ENCODE assay signal across 34 cellular contexts in genomic region chr1:52123622-52124021, GRCh38.
"Had no signal": no experiment of that assay in that cellular context is flagged by ENCODE, and none has a peak within 500 bp of the region (broad histone marks: within the 10 kb centered on the region; RNA-seq: fewer than 3 reads in every experiment).

No MANE protein-coding gene starts in this region.

- H3K9me3 ChIP-seq: adrenal gland, body of pancreas, breast epithelium had no signal

- H3K4me3 ChIP-seq: adrenal gland, body of pancreas, breast epithelium had no signal

- ATAC-seq: activated CD8-positive, alpha-beta T cell treated with anti-CD3 and anti-CD28 coated beads for 36 hours; activated naive CD4-positive, alpha-beta T cell treated with anti-CD3 and anti-CD28 coated beads, Interleukin-2, amount 50 U/mL, for 72 hours; activated T-cell treated with anti-CD3 and anti-CD28 coated beads, Interleukin-2, amount 50 U/mL, for 4 hours; activated T-cell treated with anti-CD3 and anti-CD28 coated beads, Interleukin-2, amount 50 U/mL, for 72 hours; activated T-helper 17 cell treated with anti-CD3 and anti-CD28 coated beads, Interleukin-2, amount 50 U/mL, for 72 hours; body of pancreas had no signal

- H3K36me3 ChIP-seq: adrenal gland, brain microvascular endothelial cell, breast epithelium had no signal

- H3K27me3 ChIP-seq: adrenal gland, body of pancreas, brain microvascular endothelial cell, breast epithelium had no signal

- FAIRE-seq: astrocyte, TTC549 had no signal

- H3K27ac ChIP-seq: adrenal gland, body of pancreas, brain microvascular endothelial cell, breast epithelium, VCaP had no signal

- H3K4me1 ChIP-seq: adrenal gland, breast epithelium had no signal

- DNase-seq: activated B cell treated with CpG ODN at 0.5 μM for 24 hours; activated CD4-positive, alpha-beta memory T cell treated with anti-CD3 and anti-CD28 coated beads for 36 hours; activated CD4-positive, alpha-beta T cell treated with anti-CD3 and anti-CD28 coated beads for 4 hours; activated CD4-positive, alpha-beta T cell treated with anti-CD3 and anti-CD28 coated beads, Interleukin-2, amount 10 ng/mL, durations not matched to agents 24 days and 14 days; activated CD4-positive, alpha-beta T cell treated with anti-CD3 and anti-CD28 coated beads, Interleukin-2, amount 50 U/mL, for 1 hour; activated CD4-positive, alpha-beta T cell treated with anti-CD3 and anti-CD28 coated beads, Interleukin-2, amount 50 U/mL, for 4 hours; activated CD4-positive, CD25-positive, alpha-beta regulatory T cell treated with anti-CD3 and anti-CD28 coated beads, Interleukin-2, amount 50 U/mL, for 72 hours; activated CD8-positive, alpha-beta memory T cell treated with anti-CD3 and anti-CD28 coated beads, Interleukin-2, amount 50 U/mL, for 4 hours; activated CD8-positive, alpha-beta T cell treated with anti-CD3 and anti-CD28 coated beads for 36 hours; activated effector memory CD4-positive, alpha-beta T cell treated with anti-CD3 and anti-CD28 coated beads, Interleukin-2, amount 50 U/mL, for 16 hours; activated gamma-delta T cell treated with Interleukin-2 at 50 U/mL for 16 hours; activated naive CD4-positive, alpha-beta T cell; activated naive CD4-positive, alpha-beta T cell treated with anti-CD3 and anti-CD28 coated beads for 36 hours; activated naive CD4-positive, alpha-beta T cell treated with anti-CD3 and anti-CD28 coated beads, Interleukin-2, amount 50 U/mL, for 16 hours; activated naive CD8-positive, alpha-beta T cell treated with anti-CD3 and anti-CD28 coated beads for 36 hours; activated T-cell treated with anti-CD3 and anti-CD28 coated beads for 4 hours; activated T-cell treated with anti-CD3 and anti-CD28 coated beads, Interleukin-2, amount 50 U/mL, for 1 hour; activated T-cell treated with anti-CD3 and anti-CD28 coated beads, Interleukin-2, amount 50 U/mL, for 4 hours; activated T-cell treated with anti-CD3 and anti-CD28 coated beads, Interleukin-2, amount 50 U/mL, for 72 hours; adrenal gland; amniotic stem cell; aorta; body of pancreas; brain microvascular endothelial cell; cerebellar nuclear complex; T-helper 1 cell; T-helper 2 cell; T-helper 9 cell had no signal
